Comparison of ENCODE assay signal across 22 cellular contexts in genomic region chr15:56351362-56351761, GRCh38.
"Had no signal": no experiment of that assay in that cellular context is flagged by ENCODE, and none has a peak within 500 bp of the region (broad histone marks: within the 10 kb centered on the region; RNA-seq: fewer than 3 reads in every experiment).

No MANE protein-coding gene starts in this region.

- H3K27me3 ChIP-seq: body of pancreas, colonic mucosa, gastrocnemius medialis, left lung, right lobe of liver, uterus had no signal

- H3K27ac ChIP-seq: body of pancreas, colonic mucosa, gastrocnemius medialis, left lung, lower lobe of right lung, right lobe of liver, uterus had no signal

- H3K9me3 ChIP-seq: body of pancreas, colonic mucosa, gastrocnemius medialis, left lung, lower lobe of right lung, right lobe of liver, uterus had no signal

- H3K36me3 ChIP-seq: colonic mucosa, gastrocnemius medialis, left lung, lower lobe of right lung, right lobe of liver, uterus had no signal

- H3K4me1 ChIP-seq: body of pancreas, colonic mucosa, gastrocnemius medialis, left lung, lower lobe of right lung, right lobe of liver, uterus had no signal

- H3K4me3 ChIP-seq: body of pancreas, colonic mucosa, gastrocnemius medialis, left lung, lower lobe of right lung, right lobe of liver, uterus had no signal

- DNase-seq: activated CD4-positive, alpha-beta T cell treated with anti-CD3 and anti-CD28 coated beads for 4 hours; activated CD4-positive, alpha-beta T cell treated with anti-CD3 and anti-CD28 coated beads, Interleukin-2, amount 50 U/mL, for 4 hours; activated CD8-positive, alpha-beta memory T cell treated with anti-CD3 and anti-CD28 coated beads for 24 hours; activated effector memory CD4-positive, alpha-beta T cell treated with Interleukin-2 at 50 U/mL for 16 hours; activated naive CD4-positive, alpha-beta T cell treated with Interleukin-2 at 50 U/mL for 16 hours; aorta; body of pancreas; cerebellar nuclear complex; colonic mucosa; effector CD8-positive, alpha-beta T cell; gastrocnemius medialis; hippocampal formation; left lung; lower lobe of right lung; mesenchymal stem cell; naive thymus-derived CD8-positive, alpha-beta T cell; right lobe of liver; stimulated activated CD4-positive, alpha-beta T cell treated with anti-CD3 and anti-CD28 coated beads, Interleukin-4, amount 100 ng/mL, for 4 hours; stimulated activated CD8-positive, alpha-beta memory T cell treated with anti-CD3 and anti-CD28 coated beads, Interleukin-4, amount 100 ng/mL, for 48 hours; stimulated activated naive CD8-positive, alpha-beta T cell treated with anti-CD3 and anti-CD28 coated beads, Interleukin-15, amount 100 ng/mL, for 72 hours; substantia nigra; uterus had no signal
